ENCODE assay signal across 16 cellular contexts in the genomic region with DNA sequence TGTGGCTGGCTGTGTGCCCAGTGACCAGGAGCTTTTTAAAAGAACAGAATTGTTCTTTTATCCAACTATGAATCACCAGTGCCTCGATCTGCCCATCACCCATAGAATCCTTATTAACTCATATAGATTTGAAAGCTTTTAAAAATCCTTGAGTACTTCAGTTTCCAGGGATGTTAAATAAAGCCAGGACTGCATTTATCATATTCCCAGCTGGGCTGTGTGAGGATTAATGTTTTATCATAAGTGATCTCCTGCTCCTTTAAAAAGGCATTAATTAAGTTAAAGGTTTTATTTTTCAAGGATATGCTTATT.
DNase-seq lines count a peak whose midpoint lies in the region; ATAC-seq lines count a peak whose summit lies in the region.
"Had no signal": no experiment of that assay in that cellular context is flagged by ENCODE, and none has a peak within 500 bp of the region (broad histone marks: within the 10 kb centered on the region; RNA-seq: fewer than 3 reads in every experiment).

No MANE protein-coding gene starts in this region.

- no peak overlapping the region for H3K9ac ChIP-seq in adipocyte (ENCODE audit: low read length)

- H3K4me1 Mint-ChIP-seq in stimulated activated effector memory CD8-positive, alpha-beta T cell treated with anti-CD3 and anti-CD28 coated beads, Interleukin-12 subunit alpha, Interleukin-12 subunit beta, amount 100 ng/mL, for 72 hours, result no peaks in the 10 kb centered on the region
- no peaks in the 10 kb centered on the region for H3K4me1 Mint-ChIP-seq in CD8-positive, alpha-beta memory T cell
- H3K4me1 Mint-ChIP-seq: T-cell had no signal

- no peak overlapping the region for H3K27ac ChIP-seq in CD8-positive, alpha-beta memory T cell (ENCODE audit: low read depth, low read length)
- H3K27ac ChIP-seq: 22Rv1, pancreas had no signal

- no peak overlapping the region for H3K4me3 ChIP-seq in adipocyte (ENCODE audit: low read length)
- no peak overlapping the region for H3K4me3 ChIP-seq in CD8-positive, alpha-beta memory T cell (ENCODE audit: low read length)
- H3K4me3 ChIP-seq: pancreas had no signal

- no peak overlapping the region for H3K27ac Mint-ChIP-seq in stimulated activated effector memory CD8-positive, alpha-beta T cell treated with anti-CD3 and anti-CD28 coated beads, Interleukin-12 subunit alpha, Interleukin-12 subunit beta, amount 100 ng/mL, for 72 hours
- H3K27ac Mint-ChIP-seq in CD8-positive, alpha-beta memory T cell, result no peak overlapping the region
- H3K27ac Mint-ChIP-seq: T-cell, type B pancreatic cell had no signal

- no peaks in the 10 kb centered on the region for H3K9me3 Mint-ChIP-seq in stimulated activated effector memory CD8-positive, alpha-beta T cell treated with anti-CD3 and anti-CD28 coated beads, Interleukin-12 subunit alpha, Interleukin-12 subunit beta, amount 100 ng/mL, for 72 hours
- H3K9me3 Mint-ChIP-seq in CD8-positive, alpha-beta memory T cell, result peaks cover 0 to 6% (median 0%) of the 10 kb centered on the region in 5 donors
- H3K9me3 Mint-ChIP-seq: activated T-cell treated with anti-CD3 and anti-CD28 coated beads, Interleukin-2, amount 50 U/mL, for 4 hours; T-cell; type B pancreatic cell had no signal

- H3K4me3 Mint-ChIP-seq in stimulated activated effector memory CD8-positive, alpha-beta T cell treated with anti-CD3 and anti-CD28 coated beads, Interleukin-12 subunit alpha, Interleukin-12 subunit beta, amount 100 ng/mL, for 72 hours, result no peak overlapping the region
- H3K4me3 Mint-ChIP-seq in CD8-positive, alpha-beta memory T cell, result no peak overlapping the region
- H3K4me3 Mint-ChIP-seq: activated T-cell treated with anti-CD3 and anti-CD28 coated beads, Interleukin-2, amount 50 U/mL, for 4 hours; T-cell; type B pancreatic cell had no signal

- no peaks in the 10 kb centered on the region for H3K36me3 ChIP-seq in adipocyte (ENCODE audit: control insufficient read depth, insufficient read depth, low read length, severe bottlenecking)
- no peaks in the 10 kb centered on the region for H3K36me3 ChIP-seq in CD8-positive, alpha-beta memory T cell (ENCODE audit: insufficient read depth, low read length)
- H3K36me3 ChIP-seq: pancreas had no signal

- CTCF ChIA-PET in CD8-positive, alpha-beta memory T cell (lab: Charles Lee), result no interaction called here

- H3K27me3 ChIP-seq in adipocyte (replicated peaks; ENCODE audit: control insufficient read depth, insufficient read depth, low read length), result no peaks in the 10 kb centered on the region
- no peaks in the 10 kb centered on the region for H3K27me3 ChIP-seq in CD8-positive, alpha-beta memory T cell (ENCODE audit: insufficient read depth, low read length, poor library complexity, severe bottlenecking)
- H3K27me3 ChIP-seq: pancreas had no signal

- no peaks in the 10 kb centered on the region for H3K27me3 Mint-ChIP-seq in CD8-positive, alpha-beta memory T cell
- H3K27me3 Mint-ChIP-seq: T-cell had no signal

- H3K36me3 Mint-ChIP-seq in stimulated activated effector memory CD8-positive, alpha-beta T cell treated with anti-CD3 and anti-CD28 coated beads, Interleukin-12 subunit alpha, Interleukin-12 subunit beta, amount 100 ng/mL, for 72 hours, result no peaks in the 10 kb centered on the region
- no peaks in the 10 kb centered on the region for H3K36me3 Mint-ChIP-seq in CD8-positive, alpha-beta memory T cell
- H3K36me3 Mint-ChIP-seq: T-cell, type B pancreatic cell had no signal

- POLR2A ChIA-PET in CD8-positive, alpha-beta memory T cell (lab: Charles Lee), result no interaction called here

- no peaks in the 10 kb centered on the region for H3K9me3 ChIP-seq in adipocyte (ENCODE audit: control insufficient read depth, low read length)
- no peaks in the 10 kb centered on the region for H3K9me3 ChIP-seq in CD8-positive, alpha-beta memory T cell (ENCODE audit: low read length)
- H3K9me3 ChIP-seq: pancreas had no signal

- peaks cover 38% of the 10 kb centered on the region for H3K4me1 ChIP-seq in adipocyte (ENCODE audit: control insufficient read depth, insufficient read depth, low read length)
- H3K4me1 ChIP-seq in CD8-positive, alpha-beta memory T cell (ENCODE audit: insufficient read depth, low read length), result no peaks in the 10 kb centered on the region
- H3K4me1 ChIP-seq: pancreas had no signal

- peak; percentile 4 for DNase-seq in DMS79 treated with DMSO at 0.1 percent for 48 hours (lab: John Stamatoyannopoulos, UW)
- no peak for DNase-seq in DMS79 (lab: John Stamatoyannopoulos, UW)
- DNase-seq in adipocyte (ENCODE audit: low read depth), result peak; percentile 89
- peak; percentile 86 for DNase-seq in fibroblast of peridontal ligament (ENCODE audit: extremely low read depth)
- DNase-seq in sciatic nerve (ENCODE audit: low spot score), result peak; percentile 58
- no peak for DNase-seq in stimulated activated effector memory CD8-positive, alpha-beta T cell treated with anti-CD3 and anti-CD28 coated beads, Interleukin-12 subunit alpha, Interleukin-12 subunit beta, amount 100 ng/mL, for 72 hours (ENCODE audit: low spot score in 2 of 2)
- DNase-seq in CD8-positive, alpha-beta memory T cell, result no peak
- DNase-seq: activated CD4-positive, CD25-positive, alpha-beta regulatory T cell treated with anti-CD3 and anti-CD28 coated beads, Interleukin-2, amount 50 U/mL, for 72 hours; activated T-cell treated with anti-CD3 and anti-CD28 coated beads, Interleukin-2, amount 50 U/mL, for 4 hours; aorta; NCI-H2171 treated with DMSO at 0.1 percent for 48 hours; T-cell had no signal

- intact Hi-C loops in sciatic nerve (cut with DNase I), result no loop called here

- ATAC-seq in sciatic nerve (no peak), HG03439 (IDR thresholded peaks at IDR 0.05; ENCODE audit: unreplicated experiment) (no peak)
- ATAC-seq in stimulated activated effector memory CD8-positive, alpha-beta T cell treated with anti-CD3 and anti-CD28 coated beads, Interleukin-12 subunit alpha, Interleukin-12 subunit beta, amount 100 ng/mL, for 72 hours, result no peak
- ATAC-seq: activated T-cell treated with anti-CD3 and anti-CD28 coated beads, Interleukin-2, amount 50 U/mL, for 4 hours; T-cell had no signal

Comparison
In these comparisons a context has a peak if more than half of its experiments do, and no peak if none do; other contexts are left out.
1. DNase-seq: peak in DMS79 treated with DMSO at 0.1 percent for 48 hours (single experiment), adipocyte (single experiment), fibroblast of peridontal ligament (single experiment) and sciatic nerve (single experiment); none in DMS79 (single experiment), stimulated activated effector memory CD8-positive, alpha-beta T cell treated with anti-CD3 and anti-CD28 coated beads, Interleukin-12 subunit alpha, Interleukin-12 subunit beta, amount 100 ng/mL, for 72 hours (0 of 2) and CD8-positive, alpha-beta memory T cell (0 of 5).